In the genomic region with DNA sequence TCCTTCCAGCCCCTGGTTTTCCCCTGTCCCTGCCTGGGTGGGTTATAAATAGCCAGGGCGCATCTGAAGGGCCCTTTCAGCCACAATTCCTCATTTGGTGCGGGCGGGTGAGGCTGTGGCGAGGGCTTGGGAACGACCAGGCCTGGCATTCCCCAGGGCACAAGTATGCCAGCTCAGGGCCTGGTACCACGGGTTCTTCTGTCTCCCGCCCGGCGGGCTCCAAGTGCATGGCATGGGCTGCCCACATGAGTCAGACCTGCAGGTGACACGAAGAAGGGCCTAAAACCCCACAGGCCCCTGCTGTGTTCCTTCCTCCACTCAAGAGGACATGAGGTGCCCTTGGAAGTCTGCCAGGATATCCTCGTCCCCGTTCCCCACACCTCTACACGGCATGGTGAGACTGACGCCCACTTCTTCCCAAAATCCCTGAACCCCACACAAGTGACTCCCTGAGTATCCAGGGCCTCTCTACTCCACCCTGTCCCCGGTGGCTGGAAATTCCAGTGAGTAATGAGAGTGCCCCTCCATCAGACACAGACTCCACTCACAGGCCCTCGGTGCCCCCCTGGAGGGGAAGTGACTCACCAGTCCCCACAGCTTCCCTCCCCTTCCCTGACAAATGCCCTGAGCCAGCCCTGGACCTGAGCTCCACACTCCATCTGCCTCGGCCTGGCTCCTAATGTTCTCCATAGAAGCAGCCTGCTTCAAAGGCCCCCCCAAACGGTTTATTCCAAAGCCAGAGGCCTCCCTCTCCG, we compare ENCODE assay signal across 1 cellular context.
A peak's percentile ranks its signal among the peaks of the same experiment; 100 is the strongest.
TF ChIP-seq lines count a peak whose summit lies in the region.

No MANE protein-coding gene starts in this region.

TF ChIP-seq in HepG2, 621 proteins besides CTCF, POLR2A, EP300 and RAD21 (continued from another document and continues in another):
- TF ChIP-seq GPBP1L1 (CRISPR knock-in tag; IDR thresholded peaks at IDR 0.05) = no peak
- no peak for TF ChIP-seq ZNF530 (CRISPR knock-in tag; IDR thresholded peaks at IDR 0.05; ENCODE audit: low read depth)
- no peak for TF ChIP-seq HOXA5 (CRISPR knock-in tag; IDR thresholded peaks at IDR 0.05)
- TF ChIP-seq PAX8 (CRISPR knock-in tag; IDR thresholded peaks at IDR 0.05; ENCODE audit: borderline replicate concordance) = no peak
- no peak for TF ChIP-seq ZNF17 (CRISPR knock-in tag; IDR thresholded peaks at IDR 0.05)
- no peak for TF ChIP-seq ZNF773 (CRISPR knock-in tag; IDR thresholded peaks at IDR 0.05; ENCODE audit: borderline replicate concordance)
- no peak for TF ChIP-seq ZNF501 (CRISPR knock-in tag; IDR thresholded peaks at IDR 0.05)
- no peak for TF ChIP-seq ZNF879 (CRISPR knock-in tag; IDR thresholded peaks at IDR 0.05)
- no peak for TF ChIP-seq PHF20 (CRISPR knock-in tag; IDR thresholded peaks at IDR 0.05)
- no peak; the same call in 1 of the 2 replicates for TF ChIP-seq MYC (CRISPR knock-in tag; IDR thresholded peaks at IDR 0.05; ENCODE audit: borderline replicate concordance)
- no peak for TF ChIP-seq HHEX (CRISPR knock-in tag; IDR thresholded peaks at IDR 0.05)
- TF ChIP-seq ATF2 (CRISPR knock-in tag; IDR thresholded peaks at IDR 0.05) = no peak
- peak; percentile 50; the same call in 1 of the 2 replicates for TF ChIP-seq MAZ (IDR thresholded peaks at IDR 0.05; ENCODE audit: borderline replicate concordance, low read depth, low read length)
- peak; percentile 26; the same call in 1 of the 2 replicates for TF ChIP-seq MAZ (CRISPR knock-in tag; IDR thresholded peaks at IDR 0.05; ENCODE audit: low read depth)
- TF ChIP-seq SNAI1 (CRISPR knock-in tag; IDR thresholded peaks at IDR 0.05; ENCODE audit: borderline replicate concordance) = no peak
- TF ChIP-seq STAT5B (CRISPR knock-in tag; IDR thresholded peaks at IDR 0.05) = no peak
- TF ChIP-seq CCAR2 (optimal IDR thresholded peaks at IDR 0.05; ENCODE audit: low read depth, low read length) = no peak
- TF ChIP-seq ZNF33A (CRISPR knock-in tag; IDR thresholded peaks at IDR 0.05; ENCODE audit: borderline replicate concordance) = no peak
- TF ChIP-seq IKZF4 (CRISPR knock-in tag; IDR thresholded peaks at IDR 0.05; ENCODE audit: borderline replicate concordance, low read depth, not compliant biosample characterization) = no peak
- 0 out of 2 replicates have a peak, but pooled peaks have one; percentile 20 for TF ChIP-seq ZNF12 (CRISPR knock-in tag; IDR thresholded peaks at IDR 0.05)
- TF ChIP-seq ONECUT2 (CRISPR knock-in tag; IDR thresholded peaks at IDR 0.05) = no peak
- TF ChIP-seq FOXA3 (CRISPR knock-in tag; IDR thresholded peaks at IDR 0.05) = no peak
- no peak for TF ChIP-seq KLF15 (CRISPR knock-in tag; IDR thresholded peaks at IDR 0.05; ENCODE audit: borderline replicate concordance)
- TF ChIP-seq ZNF724P (CRISPR knock-in tag; IDR thresholded peaks at IDR 0.05; ENCODE audit: borderline replicate concordance) = no peak
- TF ChIP-seq MAFG (CRISPR knock-in tag; IDR thresholded peaks at IDR 0.05) = no peak
- no peak for TF ChIP-seq RFXAP (CRISPR knock-in tag; IDR thresholded peaks at IDR 0.05; ENCODE audit: borderline replicate concordance)
- TF ChIP-seq ZNF441 (CRISPR knock-in tag; IDR thresholded peaks at IDR 0.05; ENCODE audit: borderline replicate concordance) = no peak
- TF ChIP-seq PAWR (CRISPR knock-in tag; IDR thresholded peaks at IDR 0.05; ENCODE audit: borderline replicate concordance) = no peak
- TF ChIP-seq, protein P1, sequence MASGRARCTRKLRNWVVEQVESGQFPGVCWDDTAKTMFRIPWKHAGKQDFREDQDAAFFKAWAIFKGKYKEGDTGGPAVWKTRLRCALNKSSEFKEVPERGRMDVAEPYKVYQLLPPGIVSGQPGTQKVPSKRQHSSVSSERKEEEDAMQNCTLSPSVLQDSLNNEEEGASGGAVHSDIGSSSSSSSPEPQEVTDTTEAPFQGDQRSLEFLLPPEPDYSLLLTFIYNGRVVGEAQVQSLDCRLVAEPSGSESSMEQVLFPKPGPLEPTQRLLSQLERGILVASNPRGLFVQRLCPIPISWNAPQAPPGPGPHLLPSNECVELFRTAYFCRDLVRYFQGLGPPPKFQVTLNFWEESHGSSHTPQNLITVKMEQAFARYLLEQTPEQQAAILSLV (CRISPR knock-in tag; IDR thresholded peaks at IDR 0.05; ENCODE audit: borderline replicate concordance) = no peak
- no peak for TF ChIP-seq ZNF567 (CRISPR knock-in tag; IDR thresholded peaks at IDR 0.05; ENCODE audit: borderline replicate concordance)
- TF ChIP-seq ZNF772 (CRISPR knock-in tag; IDR thresholded peaks at IDR 0.05) = no peak
- TF ChIP-seq, protein P2, sequence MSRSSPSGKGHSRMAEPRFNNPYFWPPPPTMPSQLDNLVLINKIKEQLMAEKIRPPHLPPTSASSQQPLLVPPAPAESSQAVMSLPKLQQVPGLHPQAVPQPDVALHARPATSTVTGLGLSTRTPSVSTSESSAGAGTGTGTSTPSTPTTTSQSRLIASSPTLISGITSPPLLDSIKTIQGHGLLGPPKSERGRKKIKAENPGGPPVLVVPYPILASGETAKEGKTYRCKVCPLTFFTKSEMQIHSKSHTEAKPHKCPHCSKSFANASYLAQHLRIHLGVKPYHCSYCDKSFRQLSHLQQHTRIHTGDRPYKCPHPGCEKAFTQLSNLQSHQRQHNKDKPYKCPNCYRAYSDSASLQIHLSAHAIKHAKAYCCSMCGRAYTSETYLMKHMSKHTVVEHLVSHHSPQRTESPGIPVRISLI (CRISPR knock-in tag; IDR thresholded peaks at IDR 0.05; ENCODE audit: borderline replicate concordance) = no peak
- no peak for TF ChIP-seq U2AF1 (optimal IDR thresholded peaks at IDR 0.05; ENCODE audit: low read depth, low read length)
- TF ChIP-seq SNRNP70 (IDR thresholded peaks at IDR 0.05; ENCODE audit: low read depth, low read length) = no peak
- TF ChIP-seq ZBTB42 (CRISPR knock-in tag; IDR thresholded peaks at IDR 0.05) = no peak
- peak; percentile 49; the same call in 1 of the 2 replicates for TF ChIP-seq ZNF792 (CRISPR knock-in tag; IDR thresholded peaks at IDR 0.05)
- no peak for TF ChIP-seq ZNF768 (CRISPR knock-in tag; IDR thresholded peaks at IDR 0.05)
- TF ChIP-seq AHDC1 (CRISPR knock-in tag; IDR thresholded peaks at IDR 0.05; ENCODE audit: borderline replicate concordance) = 0 out of 2 replicates have a peak, but pooled peaks have one; percentile 15
- TF ChIP-seq KLF16 (CRISPR knock-in tag; IDR thresholded peaks at IDR 0.05) = 0 out of 4 replicates have a peak, but pooled peaks of 1 of the 2 experiments have one; percentile 27
- 0 out of 2 replicates have a peak, but pooled peaks have one; percentile 31 for TF ChIP-seq ZNF761 (CRISPR knock-in tag; conservative IDR thresholded peaks at IDR 0.05)
- no peak for TF ChIP-seq ZZZ3 (CRISPR knock-in tag; IDR thresholded peaks at IDR 0.05; ENCODE audit: borderline replicate concordance)
- TF ChIP-seq ZNF563 (CRISPR knock-in tag; IDR thresholded peaks at IDR 0.05) = no peak
- TF ChIP-seq ZNF891 (CRISPR knock-in tag; IDR thresholded peaks at IDR 0.05) = no peak
- TF ChIP-seq ZNF256 (CRISPR knock-in tag; conservative IDR thresholded peaks at IDR 0.05) = no peak
- TF ChIP-seq SSRP1 (CRISPR knock-in tag; IDR thresholded peaks at IDR 0.05) = no peak
- no peak for TF ChIP-seq SATB2 (CRISPR knock-in tag; IDR thresholded peaks at IDR 0.05)
- TF ChIP-seq ZFX (CRISPR knock-in tag; IDR thresholded peaks at IDR 0.05; ENCODE audit: low read depth) = peak; percentile 64; the same call in 1 of the 2 replicates
- TF ChIP-seq ZNF569 (CRISPR knock-in tag; IDR thresholded peaks at IDR 0.05; ENCODE audit: borderline replicate concordance) = no peak
- 0 out of 2 replicates have a peak, but pooled peaks have one; percentile 19 for TF ChIP-seq KAT8 (CRISPR knock-in tag; IDR thresholded peaks at IDR 0.05)
- TF ChIP-seq LBX2 (CRISPR knock-in tag; IDR thresholded peaks at IDR 0.05; ENCODE audit: borderline replicate concordance) = no peak
- no peak for TF ChIP-seq ZNF775 (CRISPR knock-in tag; IDR thresholded peaks at IDR 0.05; ENCODE audit: borderline replicate concordance)
- no peak for TF ChIP-seq SIX1 (CRISPR knock-in tag; IDR thresholded peaks at IDR 0.05; ENCODE audit: borderline replicate concordance)
- TF ChIP-seq ATM (IDR thresholded peaks at IDR 0.05; ENCODE audit: borderline replicate concordance) = no peak
- TF ChIP-seq ZNF75D (CRISPR knock-in tag; IDR thresholded peaks at IDR 0.05; ENCODE audit: borderline replicate concordance) = no peak
- no peak for TF ChIP-seq MAF1 (CRISPR knock-in tag; IDR thresholded peaks at IDR 0.05; ENCODE audit: borderline replicate concordance)
- TF ChIP-seq ZNF431 (CRISPR knock-in tag; IDR thresholded peaks at IDR 0.05; ENCODE audit: borderline replicate concordance, low read depth) = no peak
- TF ChIP-seq, protein P3, sequence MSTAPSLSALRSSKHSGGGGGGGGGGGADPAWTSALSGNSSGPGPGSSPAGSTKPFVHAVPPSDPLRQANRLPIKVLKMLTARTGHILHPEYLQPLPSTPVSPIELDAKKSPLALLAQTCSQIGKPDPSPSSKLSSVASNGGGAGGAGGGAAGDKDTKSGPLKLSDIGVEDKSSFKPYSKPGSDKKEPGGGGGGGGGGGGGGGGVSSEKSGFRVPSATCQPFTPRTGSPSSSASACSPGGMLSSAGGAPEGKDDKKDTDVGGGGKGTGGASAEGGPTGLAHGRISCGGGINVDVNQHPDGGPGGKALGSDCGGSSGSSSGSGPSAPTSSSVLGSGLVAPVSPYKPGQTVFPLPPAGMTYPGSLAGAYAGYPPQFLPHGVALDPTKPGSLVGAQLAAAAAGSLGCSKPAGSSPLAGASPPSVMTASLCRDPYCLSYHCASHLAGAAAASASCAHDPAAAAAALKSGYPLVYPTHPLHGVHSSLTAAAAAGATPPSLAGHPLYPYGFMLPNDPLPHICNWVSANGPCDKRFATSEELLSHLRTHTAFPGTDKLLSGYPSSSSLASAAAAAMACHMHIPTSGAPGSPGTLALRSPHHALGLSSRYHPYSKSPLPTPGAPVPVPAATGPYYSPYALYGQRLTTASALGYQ (CRISPR knock-in tag; IDR thresholded peaks at IDR 0.05) = no peak
- no peak for TF ChIP-seq SETDB1 (CRISPR knock-in tag; IDR thresholded peaks at IDR 0.05; ENCODE audit: borderline replicate concordance)
- TF ChIP-seq ZSCAN30 (CRISPR knock-in tag; IDR thresholded peaks at IDR 0.05) = no peak
- peak; percentile 64; the same call in 1 of the 2 replicates for TF ChIP-seq EED (CRISPR knock-in tag; IDR thresholded peaks at IDR 0.05)
- no peak for TF ChIP-seq ZMAT3 (CRISPR knock-in tag; conservative IDR thresholded peaks at IDR 0.05)
- no peak for TF ChIP-seq IKZF1 (IDR thresholded peaks at IDR 0.05)
- no peak for TF ChIP-seq ZNF432 (CRISPR knock-in tag; IDR thresholded peaks at IDR 0.05; ENCODE audit: borderline replicate concordance)
